In the genomic region with DNA sequence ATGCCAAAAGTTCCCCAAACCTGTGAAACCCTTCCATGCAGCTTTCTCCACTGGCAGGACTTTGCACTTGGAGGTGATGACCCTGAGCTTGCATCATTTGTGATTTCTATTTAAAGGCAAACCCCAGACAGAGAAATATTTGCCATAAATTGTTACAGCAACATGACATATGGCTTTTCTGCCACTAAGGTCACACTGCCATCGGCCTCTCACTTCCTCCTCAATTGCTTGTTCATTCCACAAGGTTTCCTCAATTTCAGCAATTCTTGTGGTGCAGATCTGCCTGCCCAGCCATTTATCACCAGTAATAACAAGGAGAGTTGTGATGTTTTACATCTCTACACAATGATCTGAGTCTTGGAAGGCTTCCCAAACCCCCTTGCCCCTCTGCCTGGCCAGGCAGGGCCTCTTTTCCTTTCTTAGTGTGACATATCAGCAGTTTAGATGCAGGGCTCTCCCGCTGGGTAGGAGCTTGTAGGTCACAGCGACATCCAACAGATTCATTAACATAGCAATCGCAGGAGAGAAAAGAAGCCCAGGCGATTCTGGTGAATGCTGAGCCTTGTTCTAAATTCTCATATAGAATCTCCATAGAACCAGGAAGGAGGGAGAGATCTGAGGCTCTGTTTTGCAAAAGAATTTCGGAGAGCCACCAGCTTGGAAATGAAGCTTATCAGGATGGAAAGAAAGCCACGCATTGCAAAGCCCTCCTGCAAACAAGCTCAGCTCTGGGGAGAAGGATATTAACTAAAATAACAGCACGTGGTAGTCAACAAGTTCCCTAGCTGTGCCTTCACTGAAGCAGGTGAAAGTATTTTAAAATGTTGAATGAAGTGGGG, we compare ENCODE assay signal across 12 cellular contexts. TPM values are rescaled to one million over a fixed set of nuclear protein-coding genes. Genes with fewer than 3 reads are reported as not detected.
DNase-seq lines count a peak whose midpoint lies in the region; ATAC-seq and TF ChIP-seq lines count a peak whose summit lies in the region.
"Had no signal": no experiment of that assay in that cellular context is flagged by ENCODE, and none has a peak within 500 bp of the region (broad histone marks: within the 10 kb centered on the region; RNA-seq: fewer than 3 reads in every experiment).

No MANE protein-coding gene starts in this region.

- H3K79me2 ChIP-seq in osteoblast (ENCODE audit: insufficient read depth, low read length): no peaks in the 10 kb centered on the region

- CTCF ChIA-PET in activated naive CD4-positive, alpha-beta T cell treated with anti-CD3 and anti-CD28 coated beads, Interleukin-2, amount 10 ng/mL, durations not matched to agents 7 days and 5 days (lab: Charles Lee): no interaction called here
- CTCF ChIA-PET in RWPE1 (lab: Yijun Ruan, JAX): interaction anchor here (0.7 kb wide), 1 partner anchor 16 kb away, joined by 3 read pairs; no protein-coding TSS in a partner anchor

- intact Hi-C loops in stomach (cut with DNase I; ENCODE audit: low total_unique reads): no loop called here

- H3K27me3 ChIP-seq in iPS-18a (ENCODE audit: control insufficient read depth, insufficient read depth, low read length) (no peaks in the 10 kb centered on the region), stomach (no peaks in the 10 kb centered on the region), osteoblast (ENCODE audit: insufficient read depth, low read length) (no peaks in the 10 kb centered on the region)
- H3K27me3 ChIP-seq: ascending aorta had no signal

- H3K9ac ChIP-seq in iPS-18a (ENCODE audit: low read length): peak overlapping the region; percentile 53

- TF ChIP-seq EP300 in stomach (IDR thresholded peaks at IDR 0.05): no peak

- H2AFZ ChIP-seq in osteoblast (ENCODE audit: low read length): no peak overlapping the region

- no peaks in the 10 kb centered on the region for H4K20me1 ChIP-seq in osteoblast (ENCODE audit: insufficient read depth, low read length)

- peak overlapping the region; percentile 69 for H3K27ac Mint-ChIP-seq in T-helper 17 cell
- H3K27ac Mint-ChIP-seq in activated naive CD4-positive, alpha-beta T cell treated with anti-CD3 and anti-CD28 coated beads, Interleukin-2, amount 10 ng/mL, durations not matched to agents 7 days and 5 days: no peak overlapping the region

- H3K27ac ChIP-seq in iPS-18a (ENCODE audit: low read length) (peak overlapping the region; percentile 73), stomach (peak overlapping the region; percentile 7 to 75 (median 37)), osteoblast (ENCODE audit: low read depth, low read length) (no peak overlapping the region), RWPE1 (no peak overlapping the region)
- H3K27ac ChIP-seq: ascending aorta had no signal

- H3K4me3 ChIP-seq in iPS-18a (ENCODE audit: low read length): peak overlapping the region; percentile 47
- no peak overlapping the region for H3K4me3 ChIP-seq in stomach
- H3K4me3 ChIP-seq in osteoblast (ENCODE audit: insufficient read depth, low read length): no peak overlapping the region
- H3K4me3 ChIP-seq: ascending aorta had no signal

- WGBS in stomach, 5 donors: 17 to 41% (median 30%) methylated on average over 8 of the region's 8 CpGs

- H3K4me3 Mint-ChIP-seq in T-helper 17 cell: no peak overlapping the region
- no peak overlapping the region for H3K4me3 Mint-ChIP-seq in activated naive CD4-positive, alpha-beta T cell treated with anti-CD3 and anti-CD28 coated beads, Interleukin-2, amount 10 ng/mL, durations not matched to agents 7 days and 5 days
- H3K4me3 Mint-ChIP-seq: immature natural killer cell had no signal

- peak; percentile 61 for DNase-seq in HuH-7 (ENCODE audit: low spot score)
- no peak for DNase-seq in T-helper 17 cell
- no peak for DNase-seq in stomach
- DNase-seq in osteoblast (ENCODE audit: insufficient read length, low spot score, missing footprints): no peak
- DNase-seq in activated naive CD4-positive, alpha-beta T cell treated with anti-CD3 and anti-CD28 coated beads, Interleukin-2, amount 10 ng/mL, durations not matched to agents 7 days and 5 days: no peak
- DNase-seq in RWPE1 (ENCODE audit: low spot score): no peak
- DNase-seq: immature natural killer cell; NCI-H1417 treated with DMSO at 0.1 percent for 48 hours; stimulated activated naive CD4-positive, alpha-beta T cell treated with Interleukin-2 at 50 U/mL for 16 hours had no signal

- H3K36me3 ChIP-seq in iPS-18a (ENCODE audit: control insufficient read depth, low read depth, low read length): no peaks in the 10 kb centered on the region
- H3K36me3 ChIP-seq in stomach: no peaks in the 10 kb centered on the region
- H3K36me3 ChIP-seq in osteoblast (ENCODE audit: insufficient read depth, low read length): no peaks in the 10 kb centered on the region
- H3K36me3 ChIP-seq: ascending aorta had no signal

- H3K4me1 ChIP-seq in iPS-18a (ENCODE audit: control insufficient read depth, low read depth, low read length): peaks cover 23% of the 10 kb centered on the region
- peaks cover 11 to 33% (median 22%) of the 10 kb centered on the region in 4 donors for H3K4me1 ChIP-seq in stomach
- no peaks in the 10 kb centered on the region for H3K4me1 ChIP-seq in osteoblast (ENCODE audit: insufficient read depth, low read length)

- ATAC-seq in T-helper 17 cell (no peak), HG02623 (IDR thresholded peaks at IDR 0.05; ENCODE audit: unreplicated experiment) (no peak)

- TF ChIP-seq CTCF in stomach (IDR thresholded peaks at IDR 0.05) (no peak), osteoblast (IDR thresholded peaks at IDR 0.05; ENCODE audit: extremely low read depth, low read depth, low read length) (no peak), RWPE1 (conservative IDR thresholded peaks at IDR 0.05; ENCODE audit: low read depth) (no peak)

- H3K9me3 Mint-ChIP-seq in activated naive CD4-positive, alpha-beta T cell treated with anti-CD3 and anti-CD28 coated beads, Interleukin-2, amount 10 ng/mL, durations not matched to agents 7 days and 5 days: peaks cover 5% of the 10 kb centered on the region
- H3K9me3 Mint-ChIP-seq: immature natural killer cell had no signal

- H3K4me1 Mint-ChIP-seq in T-helper 17 cell: peaks cover 2% of the 10 kb centered on the region
- H3K4me1 Mint-ChIP-seq in activated naive CD4-positive, alpha-beta T cell treated with anti-CD3 and anti-CD28 coated beads, Interleukin-2, amount 10 ng/mL, durations not matched to agents 7 days and 5 days: no peaks in the 10 kb centered on the region
- H3K4me1 Mint-ChIP-seq: immature natural killer cell had no signal

- H3K4me2 ChIP-seq in osteoblast (ENCODE audit: insufficient read depth, low read length): no peak overlapping the region

- H3K27me3 Mint-ChIP-seq in T-helper 17 cell: peaks cover 18% of the 10 kb centered on the region
- H3K27me3 Mint-ChIP-seq in activated naive CD4-positive, alpha-beta T cell treated with anti-CD3 and anti-CD28 coated beads, Interleukin-2, amount 10 ng/mL, durations not matched to agents 7 days and 5 days: peaks cover 2% of the 10 kb centered on the region

- peaks cover 4% of the 10 kb centered on the region for H3K36me3 Mint-ChIP-seq in T-helper 17 cell (ENCODE audit: low read depth)
- peaks cover 3% of the 10 kb centered on the region for H3K36me3 Mint-ChIP-seq in activated naive CD4-positive, alpha-beta T cell treated with anti-CD3 and anti-CD28 coated beads, Interleukin-2, amount 10 ng/mL, durations not matched to agents 7 days and 5 days
- H3K36me3 Mint-ChIP-seq: immature natural killer cell had no signal

- H3K9me3 ChIP-seq in T-helper 17 cell (ENCODE audit: control insufficient read depth, low read length, poor library complexity, severe bottlenecking) (no peaks in the 10 kb centered on the region), iPS-18a (ENCODE audit: control insufficient read depth, low read depth, low read length) (no peaks in the 10 kb centered on the region), stomach (no peaks in the 10 kb centered on the region), osteoblast (ENCODE audit: low read depth, low read length) (no peaks in the 10 kb centered on the region)
- H3K9me3 ChIP-seq: ascending aorta had no signal

- POLR2A ChIA-PET in RWPE1 (lab: Yijun Ruan, JAX; ENCODE audit: low non-redundant PET): no interaction called here

- no peak for TF ChIP-seq POLR2A in stomach (IDR thresholded peaks at IDR 0.05)

RNA-seq across cellular contexts. Expression of gene ITGA6, which starts 46.7 kb away (rescaled TPM):
- 10 to 100 TPM; 61.7 to 79.5 TPM for total RNA-seq in T-helper 17 cell
- 100 to 1,000 TPM in 3 of 5 donors, 10 to 100 TPM in 2; 20.4 to 391 (median 212) TPM for total RNA-seq in stomach
- 10 to 100 TPM; 10.7 to 19.5 (median 18.4) TPM for polyA plus RNA-seq in stomach
- 6.5 and 9.0 TPM in 2 replicates for total RNA-seq in osteoblast

Comparison
In these comparisons a context has a peak if more than half of its experiments do, and no peak if none do; other contexts are left out.
1. H3K27ac ChIP-seq: peak in iPS-18a (single experiment) and stomach (5 of 5); none in osteoblast (single experiment) and RWPE1 (single experiment).